9 cellular contexts compared by ENCODE assay signal in the genomic region with DNA sequence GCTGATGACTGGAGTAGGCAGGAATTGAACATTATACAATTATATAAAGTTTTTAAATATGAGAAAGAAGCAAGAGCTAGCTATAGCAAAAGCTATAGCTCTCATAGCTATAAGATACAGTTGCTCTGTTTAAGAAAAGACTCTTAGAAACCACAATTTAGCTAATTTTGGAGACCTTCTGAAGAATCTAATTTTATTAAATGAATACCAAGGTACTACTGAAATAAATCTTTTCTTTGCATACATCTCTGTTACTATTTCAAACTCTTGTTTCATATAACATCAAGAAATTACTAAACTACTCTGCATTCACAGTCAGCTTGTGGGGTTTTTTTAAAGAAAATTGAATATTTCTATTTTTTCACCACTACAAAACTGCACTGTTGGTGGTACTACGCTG.
"Had no signal": no experiment of that assay in that cellular context is flagged by ENCODE, and none has a peak within 500 bp of the region (broad histone marks: within the 10 kb centered on the region; RNA-seq: fewer than 3 reads in every experiment).

No MANE protein-coding gene starts in this region.

- H3K27ac ChIP-seq: HL-60 had no signal

- ATAC-seq: GM23338, HepG2 had no signal

- DNase-seq: H9, HCEC 1CT, Kasumi-1, KBM-7 had no signal

- H2AFZ ChIP-seq: GM23338 had no signal

- FAIRE-seq: H1, H54, HepG2 had no signal

- H3K4me3 ChIP-seq: GM23338 had no signal
